In genomic region chr19:926595-927043, GRCh38 we compare ENCODE assay signal across 1 cellular context.
TF ChIP-seq lines count a peak whose summit lies in the region.

No MANE protein-coding gene starts in this region.

TF ChIP-seq in HEK293, 187 proteins besides CTCF, POLR2A, EP300 and RAD21 (continued from another document):
- TF ChIP-seq PATZ1 (tag by site-specific recombination; IDR thresholded peaks at IDR 0.05), result peak; percentile 68; the same call in 1 of the 2 replicates
- peak; percentile 40; the same call in 1 of the 2 replicates for TF ChIP-seq ZNF398 (tag by site-specific recombination; IDR thresholded peaks at IDR 0.05)
- no peak for TF ChIP-seq ZNF639 (tag by site-specific recombination; IDR thresholded peaks at IDR 0.05)
- TF ChIP-seq ELK4 (IDR thresholded peaks at IDR 0.05; ENCODE audit: borderline replicate concordance, low read depth, low read length), result no peak
